In the genomic region with DNA sequence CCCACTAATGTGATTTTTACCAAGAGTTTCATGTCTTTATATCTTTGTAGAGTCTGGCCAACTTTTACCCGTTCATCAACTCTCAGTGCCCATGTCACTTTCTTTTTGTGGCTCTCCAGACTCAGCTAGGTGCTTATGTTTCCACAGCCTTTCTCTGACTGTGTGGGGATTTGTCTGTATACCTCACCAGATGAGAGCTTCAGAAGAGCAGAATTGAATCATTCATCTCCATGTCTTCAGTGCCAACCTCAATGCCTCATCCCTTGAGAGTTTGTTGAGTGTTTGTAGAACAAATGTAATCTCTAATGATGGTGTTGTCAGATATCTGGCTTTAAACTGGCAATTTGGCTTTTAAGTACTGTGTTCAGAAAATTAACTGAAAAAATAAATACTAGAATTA, we compare ENCODE assay signal across 1 cellular context.
TF ChIP-seq lines count a peak whose summit lies in the region.

No MANE protein-coding gene starts in this region.

TF ChIP-seq in IMR-90, 13 proteins besides CTCF, POLR2A, EP300 and RAD21 (continued from another document):
- TF ChIP-seq, protein P1, sequence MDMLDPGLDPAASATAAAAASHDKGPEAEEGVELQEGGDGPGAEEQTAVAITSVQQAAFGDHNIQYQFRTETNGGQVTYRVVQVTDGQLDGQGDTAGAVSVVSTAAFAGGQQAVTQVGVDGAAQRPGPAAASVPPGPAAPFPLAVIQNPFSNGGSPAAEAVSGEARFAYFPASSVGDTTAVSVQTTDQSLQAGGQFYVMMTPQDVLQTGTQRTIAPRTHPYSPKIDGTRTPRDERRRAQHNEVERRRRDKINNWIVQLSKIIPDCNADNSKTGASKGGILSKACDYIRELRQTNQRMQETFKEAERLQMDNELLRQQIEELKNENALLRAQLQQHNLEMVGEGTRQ (IDR thresholded peaks at IDR 0.05; ENCODE audit: low read depth, low read length): no peak
- TF ChIP-seq RFX5 (IDR thresholded peaks at IDR 0.05; ENCODE audit: low read depth, low read length) (no peak), CEBPB (IDR thresholded peaks at IDR 0.05; ENCODE audit: low read depth, low read length) (no peak)
